Comparison of ENCODE assay signal across 40 cellular contexts in the genomic region with DNA sequence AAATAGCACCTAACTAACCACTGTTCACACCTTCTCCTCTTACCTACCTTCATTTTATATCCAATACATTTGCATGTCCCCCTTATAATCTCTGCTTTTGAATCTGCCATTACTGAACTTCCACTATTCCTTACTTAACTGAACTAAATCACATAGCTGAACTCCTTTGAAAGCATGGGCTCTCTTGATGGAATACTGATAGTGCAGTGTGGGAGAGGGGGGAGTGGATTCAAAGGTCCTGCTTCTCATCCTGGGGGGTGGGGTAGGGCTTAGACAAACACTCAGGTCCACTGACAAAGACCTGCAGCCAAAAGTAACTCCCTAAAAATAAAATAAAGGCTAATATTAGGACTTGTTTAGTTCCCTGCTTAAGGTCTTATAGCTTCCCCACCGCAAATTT.
"Had no signal": no experiment of that assay in that cellular context is flagged by ENCODE, and none has a peak within 500 bp of the region (broad histone marks: within the 10 kb centered on the region; RNA-seq: fewer than 3 reads in every experiment).

No MANE protein-coding gene starts in this region.

- H3K4me1 ChIP-seq: ascending aorta, body of pancreas had no signal

- H3K27ac ChIP-seq: adrenal gland, ascending aorta, body of pancreas, brain microvascular endothelial cell, breast epithelium, cardiac muscle cell had no signal

- H3K27me3 Mint-ChIP-seq: activated naive CD4-positive, alpha-beta T cell treated with anti-CD3 and anti-CD28 coated beads, Interleukin-2, amount 10 ng/mL, durations not matched to agents 7 days and 5 days; activated naive CD4-positive, alpha-beta T cell treated with anti-CD3 and anti-CD28 coated beads, Interleukin-2, amount 50 U/mL, for 24 hours; activated naive CD8-positive, alpha-beta T cell; activated naive CD8-positive, alpha-beta T cell treated with anti-CD3 and anti-CD28 coated beads for 36 hours; activated naive CD8-positive, alpha-beta T cell treated with anti-CD3 and anti-CD28 coated beads, Interleukin-2, amount 10 ng/mL, durations not matched to agents 7 days and 5 days; activated naive CD8-positive, alpha-beta T cell treated with anti-CD3 and anti-CD28 coated beads, Interleukin-2, amount 50 U/mL, for 24 hours; activated T-cell treated with anti-CD3 and anti-CD28 coated beads, Interleukin-2, amount 50 U/mL, for 24 hours; activated T-helper 17 cell treated with anti-CD3 and anti-CD28 coated beads, Interleukin-2, amount 50 U/mL, for 72 hours; brain; central memory CD8-positive, alpha-beta T cell had no signal

- H3K9me3 ChIP-seq: adrenal gland, ascending aorta, body of pancreas, breast epithelium had no signal

- ATAC-seq: activated naive CD4-positive, alpha-beta T cell treated with anti-CD3 and anti-CD28 coated beads, Interleukin-2, amount 50 U/mL, for 72 hours; activated naive CD8-positive, alpha-beta T cell treated with anti-CD3 and anti-CD28 coated beads, Interleukin-2, amount 50 U/mL, for 24 hours; activated T-cell treated with anti-CD3 and anti-CD28 coated beads, Interleukin-2, amount 50 U/mL, for 4 hours; activated T-cell treated with anti-CD3 and anti-CD28 coated beads, Interleukin-2, amount 50 U/mL, for 72 hours; activated T-helper 17 cell treated with anti-CD3 and anti-CD28 coated beads, Interleukin-2, amount 50 U/mL, for 72 hours; body of pancreas had no signal

- H3K4me1 Mint-ChIP-seq: activated naive CD4-positive, alpha-beta T cell treated with anti-CD3 and anti-CD28 coated beads, Interleukin-2, amount 10 ng/mL, durations not matched to agents 7 days and 5 days; activated naive CD8-positive, alpha-beta T cell treated with anti-CD3 and anti-CD28 coated beads for 36 hours; activated naive CD8-positive, alpha-beta T cell treated with anti-CD3 and anti-CD28 coated beads, Interleukin-2, amount 10 ng/mL, durations not matched to agents 7 days and 5 days; activated T-helper 17 cell treated with anti-CD3 and anti-CD28 coated beads, Interleukin-2, amount 50 U/mL, for 72 hours; brain had no signal

- H3K27me3 ChIP-seq: adrenal gland, ascending aorta, body of pancreas, brain microvascular endothelial cell, breast epithelium, cardiac muscle cell had no signal

- H3K4me3 ChIP-seq: adrenal gland, ascending aorta, body of pancreas, breast epithelium, cardiac muscle cell had no signal

- DNase-seq: activated effector memory CD4-positive, alpha-beta T cell treated with anti-CD3 and anti-CD28 coated beads, Interleukin-2, amount 50 U/mL, for 16 hours; activated effector memory CD4-positive, alpha-beta T cell treated with Interleukin-2 at 50 U/mL for 16 hours; activated gamma-delta T cell; activated gamma-delta T cell treated with Interleukin-2 at 50 U/mL for 16 hours; activated naive CD4-positive, alpha-beta T cell; activated naive CD4-positive, alpha-beta T cell treated with anti-CD3 and anti-CD28 coated beads for 36 hours; activated naive CD4-positive, alpha-beta T cell treated with anti-CD3 and anti-CD28 coated beads, Interleukin-2, amount 10 ng/mL, durations not matched to agents 7 days and 5 days; activated naive CD4-positive, alpha-beta T cell treated with anti-CD3 and anti-CD28 coated beads, Interleukin-2, amount 50 U/mL, for 16 hours; activated naive CD4-positive, alpha-beta T cell treated with Interleukin-2 at 50 U/mL for 16 hours; activated naive CD8-positive, alpha-beta T cell treated with anti-CD3 and anti-CD28 coated beads for 36 hours; activated naive CD8-positive, alpha-beta T cell treated with anti-CD3 and anti-CD28 coated beads, Interleukin-2, amount 10 ng/mL, durations not matched to agents 7 days and 5 days; activated naive CD8-positive, alpha-beta T cell treated with anti-CD3 and anti-CD28 coated beads, Interleukin-2, amount 50 U/mL, for 24 hours; activated T-cell treated with anti-CD3 and anti-CD28 coated beads, Interleukin-2, amount 50 U/mL, for 1 hour; activated T-cell treated with anti-CD3 and anti-CD28 coated beads, Interleukin-2, amount 50 U/mL, for 24 hours; activated T-cell treated with anti-CD3 and anti-CD28 coated beads, Interleukin-2, amount 50 U/mL, for 4 hours; activated T-cell treated with anti-CD3 and anti-CD28 coated beads, Interleukin-2, amount 50 U/mL, for 48 hours; activated T-cell treated with anti-CD3 and anti-CD28 coated beads, Interleukin-2, amount 50 U/mL, for 72 hours; adrenal gland; amniotic stem cell; amygdala; anterior cingulate cortex; aorta; body of pancreas; brain microvascular endothelial cell; caudate nucleus; central memory CD4-positive, alpha-beta T cell; cerebellar nuclear complex had no signal

- H3K9me3 Mint-ChIP-seq: activated naive CD4-positive, alpha-beta T cell treated with anti-CD3 and anti-CD28 coated beads, Interleukin-2, amount 10 ng/mL, durations not matched to agents 7 days and 5 days; activated naive CD4-positive, alpha-beta T cell treated with anti-CD3 and anti-CD28 coated beads, Interleukin-2, amount 50 U/mL, for 24 hours; activated naive CD8-positive, alpha-beta T cell treated with anti-CD3 and anti-CD28 coated beads for 36 hours; activated naive CD8-positive, alpha-beta T cell treated with anti-CD3 and anti-CD28 coated beads, Interleukin-2, amount 10 ng/mL, durations not matched to agents 7 days and 5 days; activated T-cell treated with anti-CD3 and anti-CD28 coated beads, Interleukin-2, amount 50 U/mL, for 24 hours; activated T-cell treated with anti-CD3 and anti-CD28 coated beads, Interleukin-2, amount 50 U/mL, for 4 hours; activated T-cell treated with anti-CD3 and anti-CD28 coated beads, Interleukin-2, amount 50 U/mL, for 72 hours; activated T-helper 1 cell treated with anti-CD3 and anti-CD28 coated beads, Interleukin-12 subunit alpha, Interleukin-12 subunit beta, Interleukin-2, Interleukin-4 antibody, amounts not matched to agents 30 ng/mL and 10 ng/mL and 1 ng/mL, durations not matched to agents 14 hours and 24 hours and 36 hours; activated T-helper 17 cell treated with anti-CD3 and anti-CD28 coated beads, Interleukin-2, amount 50 U/mL, for 72 hours; activated T-helper 2 cell treated with anti-CD3 and anti-CD28 coated beads, Interferon-gamma antibody, Interleukin-2, Interleukin-4, amounts not matched to agents 10 μg/mL and 5 μg/mL and 100 μg/mL, durations not matched to agents 14 hours and 24 hours and 36 hours; brain; central memory CD8-positive, alpha-beta T cell had no signal

- H3K27ac Mint-ChIP-seq: activated naive CD4-positive, alpha-beta T cell treated with anti-CD3 and anti-CD28 coated beads for 36 hours; activated naive CD4-positive, alpha-beta T cell treated with anti-CD3 and anti-CD28 coated beads, Interleukin-2, amount 10 ng/mL, durations not matched to agents 7 days and 5 days; activated naive CD4-positive, alpha-beta T cell treated with anti-CD3 and anti-CD28 coated beads, Interleukin-2, amount 50 U/mL, for 24 hours; activated naive CD8-positive, alpha-beta T cell; activated naive CD8-positive, alpha-beta T cell treated with anti-CD3 and anti-CD28 coated beads for 36 hours; activated naive CD8-positive, alpha-beta T cell treated with anti-CD3 and anti-CD28 coated beads, Interleukin-2, amount 10 ng/mL, durations not matched to agents 7 days and 5 days; activated naive CD8-positive, alpha-beta T cell treated with anti-CD3 and anti-CD28 coated beads, Interleukin-2, amount 50 U/mL, for 24 hours; activated T-cell treated with anti-CD3 and anti-CD28 coated beads, Interleukin-2, amount 50 U/mL, for 24 hours; activated T-cell treated with anti-CD3 and anti-CD28 coated beads, Interleukin-2, amount 50 U/mL, for 72 hours; activated T-helper 1 cell treated with anti-CD3 and anti-CD28 coated beads, Interleukin-12 subunit alpha, Interleukin-12 subunit beta, Interleukin-2, Interleukin-4 antibody, amounts not matched to agents 30 ng/mL and 10 ng/mL and 1 ng/mL, durations not matched to agents 14 hours and 24 hours and 36 hours; activated T-helper 17 cell treated with anti-CD3 and anti-CD28 coated beads, Interleukin-2, amount 50 U/mL, for 72 hours; activated T-helper 2 cell treated with anti-CD3 and anti-CD28 coated beads, Interferon-gamma antibody, Interleukin-2, Interleukin-4, amounts not matched to agents 10 μg/mL and 5 μg/mL and 100 μg/mL, durations not matched to agents 14 hours and 24 hours and 36 hours; brain had no signal

- H3K4me3 Mint-ChIP-seq: activated naive CD4-positive, alpha-beta T cell treated with anti-CD3 and anti-CD28 coated beads for 36 hours; activated naive CD4-positive, alpha-beta T cell treated with anti-CD3 and anti-CD28 coated beads, Interleukin-2, amount 10 ng/mL, durations not matched to agents 7 days and 5 days; activated naive CD4-positive, alpha-beta T cell treated with anti-CD3 and anti-CD28 coated beads, Interleukin-2, amount 50 U/mL, for 24 hours; activated naive CD8-positive, alpha-beta T cell; activated naive CD8-positive, alpha-beta T cell treated with anti-CD3 and anti-CD28 coated beads for 36 hours; activated naive CD8-positive, alpha-beta T cell treated with anti-CD3 and anti-CD28 coated beads, Interleukin-2, amount 10 ng/mL, durations not matched to agents 7 days and 5 days; activated naive CD8-positive, alpha-beta T cell treated with anti-CD3 and anti-CD28 coated beads, Interleukin-2, amount 50 U/mL, for 24 hours; activated T-cell treated with anti-CD3 and anti-CD28 coated beads, Interleukin-2, amount 50 U/mL, for 24 hours; activated T-cell treated with anti-CD3 and anti-CD28 coated beads, Interleukin-2, amount 50 U/mL, for 4 hours; activated T-cell treated with anti-CD3 and anti-CD28 coated beads, Interleukin-2, amount 50 U/mL, for 72 hours; activated T-helper 1 cell treated with anti-CD3 and anti-CD28 coated beads, Interleukin-12 subunit alpha, Interleukin-12 subunit beta, Interleukin-2, Interleukin-4 antibody, amounts not matched to agents 30 ng/mL and 10 ng/mL and 1 ng/mL, durations not matched to agents 14 hours and 24 hours and 36 hours; activated T-helper 17 cell treated with anti-CD3 and anti-CD28 coated beads, Interleukin-2, amount 50 U/mL, for 72 hours; brain; central memory CD8-positive, alpha-beta T cell had no signal

- FAIRE-seq: astrocyte, bronchial epithelial cell had no signal
